ENCODE assay signal across 1 cellular context in genomic region chr6:44662461-44663121, GRCh38.
TF ChIP-seq lines count a peak whose summit lies in the region.

No MANE protein-coding gene starts in this region.

TF ChIP-seq in GM23338, 12 proteins besides CTCF, POLR2A, EP300 and RAD21 (continued from another document):
- TF ChIP-seq ZNF462 (CRISPR knock-in tag; IDR thresholded peaks at IDR 0.05) (peak; percentile 71), ZNF114 (CRISPR knock-in tag; IDR thresholded peaks at IDR 0.05) (peak; percentile 76; the same call in 1 of the 2 replicates)
